15 cellular contexts compared by ENCODE assay signal in genomic region chr5:1734908-1735289, GRCh38.
"Had no signal": no experiment of that assay in that cellular context is flagged by ENCODE, and none has a peak within 500 bp of the region (broad histone marks: within the 10 kb centered on the region; RNA-seq: fewer than 3 reads in every experiment).

No MANE protein-coding gene starts in this region.

- FAIRE-seq: endothelial cell of umbilical vein, TTC549 had no signal

- DNase-seq: activated CD4-positive, alpha-beta T cell treated with anti-CD3 and anti-CD28 coated beads for 48 hours; activated gamma-delta T cell treated with Interleukin-2 at 50 U/mL for 16 hours; activated T-cell treated with anti-CD3 and anti-CD28 coated beads, Interleukin-2, amount 50 U/mL, for 72 hours; anterior cingulate cortex; brain microvascular endothelial cell; foreskin fibroblast; nephron progenitor cell; stimulated activated CD4-positive, alpha-beta T cell treated with anti-CD3 and anti-CD28 coated beads, Interleukin-2, amount 100 ng/mL, for 24 hours; tibial artery had no signal

- ATAC-seq: activated T-cell treated with anti-CD3 and anti-CD28 coated beads, Interleukin-2, amount 50 U/mL, for 72 hours; right lobe of liver; stimulated activated memory B cell treated with anti-CD40 and anti-IgM and Interleukin-4, amounts not matched to agents 10 μg/mL and 1 μg/mL and 100 μg/mL, for 72 hours; WTC11 had no signal

- H3K27ac Mint-ChIP-seq: activated T-cell treated with anti-CD3 and anti-CD28 coated beads, Interleukin-2, amount 50 U/mL, for 72 hours; nephron progenitor cell; stimulated activated memory B cell treated with anti-CD40 and anti-IgM and Interleukin-4, amounts not matched to agents 10 μg/mL and 1 μg/mL and 100 μg/mL, for 72 hours; WTC11 had no signal

- H3K4me3 Mint-ChIP-seq: activated T-cell treated with anti-CD3 and anti-CD28 coated beads, Interleukin-2, amount 50 U/mL, for 72 hours; central memory CD8-positive, alpha-beta T cell; nephron progenitor cell; stimulated activated memory B cell treated with anti-CD40 and anti-IgM and Interleukin-4, amounts not matched to agents 10 μg/mL and 1 μg/mL and 100 μg/mL, for 72 hours; WTC11 had no signal

- H3K9me3 Mint-ChIP-seq: activated T-cell treated with anti-CD3 and anti-CD28 coated beads, Interleukin-2, amount 50 U/mL, for 72 hours; central memory CD8-positive, alpha-beta T cell had no signal

- H3K4me1 Mint-ChIP-seq: central memory CD8-positive, alpha-beta T cell; stimulated activated memory B cell treated with anti-CD40 and anti-IgM and Interleukin-4, amounts not matched to agents 10 μg/mL and 1 μg/mL and 100 μg/mL, for 72 hours; WTC11 had no signal

- H3K36me3 Mint-ChIP-seq: stimulated activated memory B cell treated with anti-CD40 and anti-IgM and Interleukin-4, amounts not matched to agents 10 μg/mL and 1 μg/mL and 100 μg/mL, for 72 hours had no signal
